Comparison of ENCODE assay signal across 7 cellular contexts in the genomic region with DNA sequence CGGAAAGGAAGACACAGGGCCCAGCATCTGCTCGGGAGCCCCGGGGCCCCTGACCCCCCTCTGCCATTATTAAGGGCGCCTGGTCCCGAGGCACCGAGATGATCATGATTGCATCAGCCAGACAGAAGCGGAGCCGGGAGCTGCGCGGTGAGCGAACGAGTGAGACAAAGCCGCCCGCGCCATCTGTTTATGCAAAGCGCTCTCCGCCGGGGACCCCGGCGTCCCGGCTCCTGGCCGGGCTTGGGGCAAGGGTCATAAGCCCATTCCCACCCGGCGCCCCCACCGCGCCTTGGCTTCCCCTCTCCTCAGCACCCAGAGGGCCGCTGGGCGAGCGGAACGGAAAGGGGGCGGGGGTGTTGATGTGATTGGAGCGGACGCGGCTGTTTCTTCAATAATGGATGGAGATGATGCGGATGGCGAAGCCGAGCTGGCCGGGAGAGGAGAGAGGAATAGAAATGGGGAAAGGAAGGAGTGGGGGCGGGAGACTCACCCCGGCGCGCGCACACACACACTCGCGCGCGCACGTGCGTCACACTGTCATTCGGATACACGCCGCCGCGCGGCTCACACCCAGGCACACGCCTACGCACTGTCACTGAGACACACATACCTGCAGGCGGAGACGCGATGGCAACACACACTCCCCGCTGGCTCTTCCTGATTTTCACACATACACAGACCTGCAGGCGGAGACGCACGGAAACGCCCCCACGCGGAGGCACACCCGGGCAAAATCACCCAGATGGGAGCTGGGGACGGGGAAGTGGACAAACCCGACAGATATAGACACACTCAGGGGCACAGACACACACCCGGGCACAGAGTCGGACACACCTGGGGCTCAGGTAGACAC.
DNase-seq lines count a peak whose midpoint lies in the region; ATAC-seq and TF ChIP-seq lines count a peak whose summit lies in the region.

No MANE protein-coding gene starts in this region.

- ATAC-seq in HG02678 (IDR thresholded peaks at IDR 0.05; ENCODE audit: unreplicated experiment) = no peak

- H3K27ac ChIP-seq in caudate nucleus (ENCODE audit: low read depth, low read length) = no peak overlapping the region

- in situ Hi-C loops in GM18951 (cut with MboI; ENCODE audit: low sequenced_read_pairs, unreplicated experiment) = no loop called here

- peak; percentile 36 for TF ChIP-seq POLR2A in GM18951 (IDR thresholded peaks at IDR 0.05; ENCODE audit: extremely low read depth, insufficient read depth, insufficient read length)

- peak; percentile 42 for DNase-seq in NCI-H1417 treated with DMSO at 0.1 percent for 48 hours (lab: John Stamatoyannopoulos, UW)
- peak; percentile 70 for DNase-seq in UCSD-AML1 (lab: John Stamatoyannopoulos, UW; ENCODE audit: unreplicated experiment)
- peak in 54 of 61 donors; percentile 23 to 92 (median 65) for DNase-seq in caudate nucleus (lab: John Stamatoyannopoulos, UW)
- peak; percentile 79 for DNase-seq in left kidney (ENCODE audit: low read depth, low spot score)
- peak; percentile 72 to 89 for DNase-seq in stimulated activated CD4-positive, alpha-beta T cell treated with anti-CD3 and anti-CD28 coated beads, Interleukin-4, amount 100 ng/mL, for 4 hours
